8 cellular contexts compared by ENCODE assay signal in genomic region chr5:11998397-11998796, GRCh38.
"Had no signal": no experiment of that assay in that cellular context is flagged by ENCODE, and none has a peak within 500 bp of the region (broad histone marks: within the 10 kb centered on the region; RNA-seq: fewer than 3 reads in every experiment).

No MANE protein-coding gene starts in this region.

- H3K36me3 ChIP-seq: HAP-1 had no signal

- H3K4me1 Mint-ChIP-seq: IgD-negative memory B cell had no signal

- ATAC-seq: GM23338, HCT116 had no signal

- H3K4me3 ChIP-seq: GM23338, HAP-1 had no signal

- FAIRE-seq: HTR-8/SVneo had no signal

- DNase-seq: H7, HFFc6, KG1 had no signal

- H3K9me3 ChIP-seq: HAP-1 had no signal

- H3K27me3 Mint-ChIP-seq: IgD-negative memory B cell had no signal

- H2AFZ ChIP-seq: GM23338 had no signal

- H3K4me1 ChIP-seq: HAP-1 had no signal

- H3K27ac Mint-ChIP-seq: GM23338, HFFc6, IgD-negative memory B cell had no signal

- H3K4me2 ChIP-seq: GM23338 had no signal

- H3K4me3 Mint-ChIP-seq: GM23338, HFFc6, IgD-negative memory B cell had no signal
